8 cellular contexts compared by ENCODE assay signal in the genomic region with DNA sequence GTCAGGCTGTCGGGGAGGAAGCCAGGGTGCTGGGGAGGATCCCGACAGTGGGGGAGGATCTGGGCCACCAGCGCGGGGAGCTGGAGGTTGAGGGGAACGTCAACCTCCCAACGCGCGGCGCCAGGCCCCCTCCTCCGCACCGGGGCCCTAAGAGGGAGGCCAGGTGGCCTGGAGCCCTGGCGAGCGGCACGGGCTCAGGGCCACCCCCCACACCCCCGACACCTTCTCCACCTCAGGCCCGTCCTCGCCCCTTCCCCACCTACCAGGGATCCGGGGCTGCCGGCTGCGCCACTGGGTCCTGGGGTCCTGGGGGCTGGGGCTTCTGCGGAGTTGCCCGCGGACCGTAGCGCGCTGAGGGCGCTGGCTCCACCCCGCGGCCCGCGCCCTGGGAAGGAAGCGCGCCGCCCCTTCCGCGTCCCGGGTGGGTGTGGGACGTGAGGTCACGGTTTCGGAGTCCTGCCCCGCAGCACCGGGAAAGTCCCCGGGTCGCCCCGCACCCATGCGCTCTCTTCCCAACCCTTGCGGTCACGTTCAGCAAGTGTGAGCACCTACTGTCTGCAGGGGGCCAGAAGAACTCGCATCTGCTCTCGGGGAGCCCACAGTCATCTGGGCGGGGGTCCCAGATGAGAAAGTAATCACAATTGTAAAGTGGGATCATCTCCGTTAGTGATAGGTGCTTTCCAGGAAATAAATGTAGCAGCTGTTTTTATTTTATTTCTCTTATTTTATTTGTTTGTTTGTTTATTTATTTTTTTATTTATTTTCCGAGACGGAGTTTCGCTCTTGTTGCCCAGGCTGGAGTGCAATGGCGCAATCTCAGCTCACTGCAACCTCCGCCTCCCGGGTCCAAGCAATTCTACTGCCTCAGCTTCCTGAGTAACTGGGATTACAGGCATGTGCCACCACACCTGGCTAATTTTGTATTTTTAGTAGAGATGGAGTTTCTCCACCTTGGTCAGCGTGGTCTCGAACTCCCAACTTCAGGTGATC. TPM values are rescaled to one million over a fixed set of nuclear protein-coding genes. Genes with fewer than 3 reads are reported as not detected.
DNase-seq lines count a peak whose midpoint lies in the region; FAIRE-seq and TF ChIP-seq lines count a peak whose summit lies in the region.

A gene (minus strand): TSS at position 362 of the 990 bp plus-strand sequence. CDS start 13,335 bp downstream, outside the sequence.

- peak; percentile 74 for TF ChIP-seq POLR2A in GM19193 (IDR thresholded peaks at IDR 0.05; ENCODE audit: extremely low read depth, insufficient read depth, insufficient read length)

- FAIRE-seq in bronchial epithelial cell (lab: Jason Lieb, UNC): no peak

- no peak within 1 kb of the TSS for H3K27ac ChIP-seq in HUES64 (ENCODE audit: low read depth, low read length)

- H3K9ac ChIP-seq in HUES64 (ENCODE audit: low read depth, low read length): peak within 1 kb of the TSS; percentile 74

- POLR2A ChIA-PET in BJ (lab: Charles Lee): no interaction called here

- H3K4me1 ChIP-seq in HUES64 (ENCODE audit: insufficient read depth, low read length): no peaks in the 10 kb centered on the region

- 18% methylated on average over 60 of the region's 60 CpGs for WGBS in HUES64

- DNase-seq in BJ (ENCODE audit: low read depth): no peak
- DNase-seq in activated CD4-positive, CD25-positive, alpha-beta regulatory T cell (lab: John Stamatoyannopoulos, UW): peak; percentile 31 to 55 (median 50)
- DNase-seq in bronchial epithelial cell (ENCODE audit: low read depth): peak; percentile 75
- no peak for DNase-seq in kidney epithelial cell (ENCODE audit: low read depth)
- DNase-seq in stimulated activated CD4-positive, alpha-beta T cell treated with anti-CD3 and anti-CD28 coated beads, Interleukin-1b, Interleukin-23, amount 100 ng/mL, for 4 hours (ENCODE audit: low read depth in 2 of 2): peak; percentile 77 to 80
- DNase-seq in OCI-M2 (lab: John Stamatoyannopoulos, UW; ENCODE audit: unreplicated experiment): no peak

- TF ChIP-seq CTCF in BJ (IDR thresholded peaks at IDR 0.05; ENCODE audit: insufficient read depth, low read depth, low read length): no peak
- TF ChIP-seq CTCF in bronchial epithelial cell (IDR thresholded peaks at IDR 0.05; ENCODE audit: insufficient read depth, low read length, severe bottlenecking): peak; percentile 21
- no peak for TF ChIP-seq CTCF in kidney epithelial cell (IDR thresholded peaks at IDR 0.05; ENCODE audit: insufficient read depth, low read length, poor library complexity, severe bottlenecking)

- CTCF ChIA-PET in BJ (lab: Yijun Ruan, JAX): interaction anchor here (0.7 to 1.1 kb wide), 2 partner anchors 27 to 104 kb away, joined by 3 to 5 read pairs; no protein-coding TSS in a partner anchor

- H3K36me3 ChIP-seq in BJ (ENCODE audit: control insufficient read depth, insufficient read depth, low read length): no peaks in the 10 kb centered on the region
- H3K36me3 ChIP-seq in HUES64 (ENCODE audit: insufficient read depth, low read length): no peaks in the 10 kb centered on the region
- peaks cover under 1% of the 10 kb centered on the region for H3K36me3 ChIP-seq in bronchial epithelial cell (ENCODE audit: control insufficient read depth, insufficient read depth, low read length)
- no peaks in the 10 kb centered on the region for H3K36me3 ChIP-seq in kidney epithelial cell (ENCODE audit: control insufficient read depth, insufficient read depth, low read length)

- H3K4me3 ChIP-seq in BJ (ENCODE audit: low read depth, low read length) (peak within 1 kb of the TSS; percentile 100), HUES64 (ENCODE audit: low read length) (peak within 1 kb of the TSS; percentile 71), bronchial epithelial cell (ENCODE audit: low read depth, low read length) (peak within 1 kb of the TSS; percentile 96), kidney epithelial cell (ENCODE audit: low read depth, low read length) (peak within 1 kb of the TSS; percentile 98)

- no peaks in the 10 kb centered on the region for H3K27me3 ChIP-seq in BJ (ENCODE audit: control insufficient read depth, insufficient read depth, low read length)
- peaks cover 17% of the 10 kb centered on the region for H3K27me3 ChIP-seq in HUES64 (ENCODE audit: insufficient read depth, low read length)
- no peaks in the 10 kb centered on the region for H3K27me3 ChIP-seq in bronchial epithelial cell (ENCODE audit: control insufficient read depth, insufficient read depth, low read length)
- no peaks in the 10 kb centered on the region for H3K27me3 ChIP-seq in kidney epithelial cell (ENCODE audit: control insufficient read depth, insufficient read depth, low read length)

- no peaks in the 10 kb centered on the region for H3K9me3 ChIP-seq in HUES64 (ENCODE audit: insufficient read depth, low read depth, low read length)

RNA-seq across cellular contexts. Expression of the gene that starts here (rescaled TPM):
- polyA plus RNA-seq in BJ (2011; rRNA removed): 1.7 and 1.9 TPM in 2 replicates
- 1.7 and 3.4 TPM in 2 replicates for polyA minus RNA-seq in BJ (2011; rRNA and poly(A)+ RNA removed)
- polyA plus RNA-seq in HUES64 (2013, experiment 1 of 2): 0.50 TPM
- 0.76 TPM for polyA plus RNA-seq in HUES64 (2013, experiment 2 of 2)
- total RNA-seq in bronchial epithelial cell (2.3 and 2.4 TPM in 2 replicates), kidney epithelial cell (16.0 and 19.2 TPM in 2 replicates)

Comparison
In these comparisons a context has a peak if more than half of its experiments do, and no peak if none do; other contexts are left out.
1. DNase-seq: peak in activated CD4-positive, CD25-positive, alpha-beta regulatory T cell (4 of 4), bronchial epithelial cell (single experiment) and stimulated activated CD4-positive, alpha-beta T cell treated with anti-CD3 and anti-CD28 coated beads, Interleukin-1b, Interleukin-23, amount 100 ng/mL, for 4 hours (2 of 2); none in BJ (single experiment), kidney epithelial cell (single experiment) and OCI-M2 (single experiment).
2. Peak in every context shown above with its lines, with median percentiles within 50 percentile points of each other: H3K4me3 ChIP-seq.